1 cellular context compared by ENCODE assay signal in genomic region chr20:43442310-43442880, GRCh38.
TF ChIP-seq lines count a peak whose summit lies in the region.

No MANE protein-coding gene starts in this region.

TF ChIP-seq in GM23338, 12 proteins besides CTCF, POLR2A, EP300 and RAD21 (continued from another document):
- TF ChIP-seq, protein P1, sequence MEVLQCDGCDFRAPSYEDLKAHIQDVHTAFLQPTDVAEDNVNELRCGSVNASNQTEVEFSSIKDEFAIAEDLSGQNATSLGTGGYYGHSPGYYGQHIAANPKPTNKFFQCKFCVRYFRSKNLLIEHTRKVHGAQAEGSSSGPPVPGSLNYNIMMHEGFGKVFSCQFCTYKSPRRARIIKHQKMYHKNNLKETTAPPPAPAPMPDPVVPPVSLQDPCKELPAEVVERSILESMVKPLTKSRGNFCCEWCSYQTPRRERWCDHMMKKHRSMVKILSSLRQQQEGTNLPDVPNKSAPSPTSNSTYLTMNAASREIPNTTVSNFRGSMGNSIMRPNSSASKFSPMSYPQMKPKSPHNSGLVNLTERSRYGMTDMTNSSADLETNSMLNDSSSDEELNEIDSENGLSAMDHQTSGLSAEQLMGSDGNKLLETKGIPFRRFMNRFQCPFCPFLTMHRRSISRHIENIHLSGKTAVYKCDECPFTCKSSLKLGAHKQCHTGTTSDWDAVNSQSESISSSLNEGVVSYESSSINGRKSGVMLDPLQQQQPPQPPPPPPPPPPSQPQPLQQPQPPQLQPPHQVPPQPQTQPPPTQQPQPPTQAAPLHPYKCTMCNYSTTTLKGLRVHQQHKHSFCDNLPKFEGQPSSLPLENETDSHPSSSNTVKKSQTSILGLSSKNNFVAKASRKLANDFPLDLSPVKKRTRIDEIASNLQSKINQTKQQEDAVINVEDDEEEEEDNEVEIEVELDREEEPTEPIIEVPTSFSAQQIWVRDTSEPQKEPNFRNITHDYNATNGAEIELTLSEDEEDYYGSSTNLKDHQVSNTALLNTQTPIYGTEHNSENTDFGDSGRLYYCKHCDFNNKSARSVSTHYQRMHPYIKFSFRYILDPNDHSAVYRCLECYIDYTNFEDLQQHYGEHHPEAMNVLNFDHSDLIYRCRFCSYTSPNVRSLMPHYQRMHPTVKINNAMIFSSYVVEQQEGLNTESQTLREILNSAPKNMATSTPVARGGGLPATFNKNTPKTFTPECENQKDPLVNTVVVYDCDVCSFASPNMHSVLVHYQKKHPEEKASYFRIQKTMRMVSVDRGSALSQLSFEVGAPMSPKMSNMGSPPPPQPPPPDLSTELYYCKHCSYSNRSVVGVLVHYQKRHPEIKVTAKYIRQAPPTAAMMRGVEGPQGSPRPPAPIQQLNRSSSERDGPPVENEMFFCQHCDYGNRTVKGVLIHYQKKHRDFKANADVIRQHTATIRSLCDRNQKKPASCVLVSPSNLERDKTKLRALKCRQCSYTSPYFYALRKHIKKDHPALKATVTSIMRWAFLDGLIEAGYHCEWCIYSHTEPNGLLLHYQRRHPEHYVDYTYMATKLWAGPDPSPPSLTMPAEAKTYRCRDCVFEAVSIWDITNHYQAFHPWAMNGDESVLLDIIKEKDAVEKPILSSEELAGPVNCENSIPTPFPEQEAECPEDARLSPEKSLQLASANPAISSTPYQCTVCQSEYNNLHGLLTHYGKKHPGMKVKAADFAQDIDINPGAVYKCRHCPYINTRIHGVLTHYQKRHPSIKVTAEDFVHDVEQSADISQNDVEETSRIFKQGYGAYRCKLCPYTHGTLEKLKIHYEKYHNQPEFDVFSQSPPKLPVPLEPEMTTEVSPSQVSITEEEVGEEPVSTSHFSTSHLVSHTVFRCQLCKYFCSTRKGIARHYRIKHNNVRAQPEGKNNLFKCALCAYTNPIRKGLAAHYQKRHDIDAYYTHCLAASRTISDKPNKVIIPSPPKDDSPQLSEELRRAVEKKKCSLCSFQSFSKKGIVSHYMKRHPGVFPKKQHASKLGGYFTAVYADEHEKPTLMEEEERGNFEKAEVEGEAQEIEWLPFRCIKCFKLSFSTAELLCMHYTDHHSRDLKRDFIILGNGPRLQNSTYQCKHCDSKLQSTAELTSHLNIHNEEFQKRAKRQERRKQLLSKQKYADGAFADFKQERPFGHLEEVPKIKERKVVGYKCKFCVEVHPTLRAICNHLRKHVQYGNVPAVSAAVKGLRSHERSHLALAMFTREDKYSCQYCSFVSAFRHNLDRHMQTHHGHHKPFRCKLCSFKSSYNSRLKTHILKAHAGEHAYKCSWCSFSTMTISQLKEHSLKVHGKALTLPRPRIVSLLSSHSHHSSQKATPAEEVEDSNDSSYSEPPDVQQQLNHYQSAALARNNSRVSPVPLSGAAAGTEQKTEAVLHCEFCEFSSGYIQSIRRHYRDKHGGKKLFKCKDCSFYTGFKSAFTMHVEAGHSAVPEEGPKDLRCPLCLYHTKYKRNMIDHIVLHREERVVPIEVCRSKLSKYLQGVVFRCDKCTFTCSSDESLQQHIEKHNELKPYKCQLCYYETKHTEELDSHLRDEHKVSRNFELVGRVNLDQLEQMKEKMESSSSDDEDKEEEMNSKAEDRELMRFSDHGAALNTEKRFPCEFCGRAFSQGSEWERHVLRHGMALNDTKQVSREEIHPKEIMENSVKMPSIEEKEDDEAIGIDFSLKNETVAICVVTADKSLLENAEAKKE (CRISPR knock-in tag; IDR thresholded peaks at IDR 0.05), result no peak
- no peak for TF ChIP-seq STAT1 (IDR thresholded peaks at IDR 0.05; ENCODE audit: unreplicated experiment)
- TF ChIP-seq POLR2AphosphoS5 (IDR thresholded peaks at IDR 0.05; ENCODE audit: low read depth), result no peak
- no peak for TF ChIP-seq JUNB (IDR thresholded peaks at IDR 0.05; ENCODE audit: unreplicated experiment)
